18 cellular contexts compared by ENCODE assay signal in the genomic region with DNA sequence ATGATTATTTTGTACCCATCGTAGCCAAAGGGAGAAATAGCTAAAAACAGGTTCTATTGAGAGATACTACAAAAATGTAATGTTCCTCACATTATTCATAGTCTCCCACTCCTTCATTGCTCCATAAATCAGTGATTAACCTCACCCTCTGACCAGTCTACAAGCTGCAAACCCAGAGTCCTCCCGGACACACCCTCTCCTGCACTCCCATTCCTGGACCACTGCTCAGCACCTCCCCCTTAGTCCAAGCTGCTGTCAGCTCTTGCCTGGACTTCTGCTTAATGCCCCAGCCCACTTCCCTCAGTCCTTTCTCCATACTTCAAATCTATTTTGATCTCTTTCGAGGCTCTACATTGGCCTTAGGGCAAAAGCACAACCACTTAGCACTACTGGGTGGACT.
DNase-seq lines count a peak whose midpoint lies in the region; ATAC-seq and TF ChIP-seq lines count a peak whose summit lies in the region.
"Had no signal": no experiment of that assay in that cellular context is flagged by ENCODE, and none has a peak within 500 bp of the region (broad histone marks: within the 10 kb centered on the region; RNA-seq: fewer than 3 reads in every experiment).

No MANE protein-coding gene starts in this region.

- H4K20me1 ChIP-seq in osteoblast (ENCODE audit: insufficient read depth, low read length), result no peaks in the 10 kb centered on the region

- H3K9me3 ChIP-seq in heart right ventricle (no peaks in the 10 kb centered on the region), left ventricle myocardium inferior (replicated peaks) (no peaks in the 10 kb centered on the region), osteoblast (ENCODE audit: low read depth, low read length) (no peaks in the 10 kb centered on the region)

- no peak overlapping the region for H2AFZ ChIP-seq in osteoblast (ENCODE audit: low read length)

- intact Hi-C loops in heart right ventricle (cut with DNase I) (loop anchor here in 1 of 10 donors (10.0 kb wide), 1 partner anchor 300 kb away; no protein-coding TSS in a partner anchor), Right ventricle myocardium superior (cut with DNase I) (no loop called here), left ventricle myocardium inferior (cut with micrococcal nuclease) (no loop called here)

- no peaks in the 10 kb centered on the region for H3K27me3 ChIP-seq in heart right ventricle
- no peaks in the 10 kb centered on the region for H3K27me3 ChIP-seq in left ventricle myocardium inferior (ENCODE audit: low read depth)
- no peaks in the 10 kb centered on the region for H3K27me3 ChIP-seq in osteoblast (ENCODE audit: insufficient read depth, low read length)

- H3K4me1 ChIP-seq in heart right ventricle (peaks cover 4 to 54% (median 33%) of the 10 kb centered on the region in 9 donors), left ventricle myocardium inferior (peaks cover 54% of the 10 kb centered on the region), osteoblast (ENCODE audit: insufficient read depth, low read length) (peaks cover 8% of the 10 kb centered on the region)

- DNase-seq in heart right ventricle (peak in 1 of 2 donors; percentile 13), Right ventricle myocardium superior (no peak), left ventricle myocardium inferior (peak; percentile 16), osteoblast (ENCODE audit: insufficient read length, low spot score, missing footprints) (peak; percentile 19), T1000 (lab: John Stamatoyannopoulos, UW) (no peak), NCI-H2081 (lab: John Stamatoyannopoulos, UW) (no peak), SHP77 (lab: John Stamatoyannopoulos, UW) (no peak), D341Med (ENCODE audit: low spot score) (no peak)
- DNase-seq: Calu3; CD4-positive, alpha-beta memory T cell; DMS79; KBM-7; NCI-H1436; NCI-H2029; NCI-H2171 treated with DMSO at 0.1 percent for 48 hours; NCI-H446 treated with DMSO at 0.1 percent for 48 hours; NCI-H748 treated with DMSO at 0.1 percent for 48 hours had no signal

- WGBS in heart right ventricle, 2 donors, result 45 to 63% methylated on average over 3 of the region's 3 CpGs

- no peaks in the 10 kb centered on the region for H3K79me2 ChIP-seq in osteoblast (ENCODE audit: insufficient read depth, low read length)

- peak overlapping the region in 9 of 10 donors; percentile 10 to 80 (median 68) for H3K27ac ChIP-seq in heart right ventricle
- peak overlapping the region; percentile 74 for H3K27ac ChIP-seq in left ventricle myocardium inferior (replicated peaks)
- H3K27ac ChIP-seq in osteoblast (ENCODE audit: low read depth, low read length), result no peak overlapping the region
- H3K27ac ChIP-seq: RWPE1 had no signal

- H3K4me3 ChIP-seq in heart right ventricle (no peak overlapping the region), left ventricle myocardium inferior (no peak overlapping the region), osteoblast (ENCODE audit: insufficient read depth, low read length) (no peak overlapping the region)

- ATAC-seq in heart right ventricle (peak in 6 of 8 donors; percentile 36 to 61 (median 47)), Right ventricle myocardium superior (ENCODE audit: poor library complexity) (no peak)

- no peak overlapping the region for H3K4me2 ChIP-seq in osteoblast (ENCODE audit: insufficient read depth, low read length)

- TF ChIP-seq CTCF in heart right ventricle (IDR thresholded peaks at IDR 0.05) (no peak), left ventricle myocardium inferior (IDR thresholded peaks at IDR 0.05; ENCODE audit: borderline replicate concordance) (no peak), osteoblast (IDR thresholded peaks at IDR 0.05; ENCODE audit: extremely low read depth, low read depth, low read length) (no peak)

- H3K36me3 ChIP-seq in heart right ventricle (no peaks in the 10 kb centered on the region), left ventricle myocardium inferior (no peaks in the 10 kb centered on the region), osteoblast (ENCODE audit: insufficient read depth, low read length) (no peaks in the 10 kb centered on the region)

Comparison
In these comparisons a context has a peak if more than half of its experiments do, and no peak if none do; other contexts are left out.
1. DNase-seq: peak in left ventricle myocardium inferior (single experiment) and osteoblast (single experiment); none in Right ventricle myocardium superior (single experiment), T1000 (single experiment), NCI-H2081 (0 of 2), SHP77 (0 of 2) and D341Med (single experiment).